In the genomic region with DNA sequence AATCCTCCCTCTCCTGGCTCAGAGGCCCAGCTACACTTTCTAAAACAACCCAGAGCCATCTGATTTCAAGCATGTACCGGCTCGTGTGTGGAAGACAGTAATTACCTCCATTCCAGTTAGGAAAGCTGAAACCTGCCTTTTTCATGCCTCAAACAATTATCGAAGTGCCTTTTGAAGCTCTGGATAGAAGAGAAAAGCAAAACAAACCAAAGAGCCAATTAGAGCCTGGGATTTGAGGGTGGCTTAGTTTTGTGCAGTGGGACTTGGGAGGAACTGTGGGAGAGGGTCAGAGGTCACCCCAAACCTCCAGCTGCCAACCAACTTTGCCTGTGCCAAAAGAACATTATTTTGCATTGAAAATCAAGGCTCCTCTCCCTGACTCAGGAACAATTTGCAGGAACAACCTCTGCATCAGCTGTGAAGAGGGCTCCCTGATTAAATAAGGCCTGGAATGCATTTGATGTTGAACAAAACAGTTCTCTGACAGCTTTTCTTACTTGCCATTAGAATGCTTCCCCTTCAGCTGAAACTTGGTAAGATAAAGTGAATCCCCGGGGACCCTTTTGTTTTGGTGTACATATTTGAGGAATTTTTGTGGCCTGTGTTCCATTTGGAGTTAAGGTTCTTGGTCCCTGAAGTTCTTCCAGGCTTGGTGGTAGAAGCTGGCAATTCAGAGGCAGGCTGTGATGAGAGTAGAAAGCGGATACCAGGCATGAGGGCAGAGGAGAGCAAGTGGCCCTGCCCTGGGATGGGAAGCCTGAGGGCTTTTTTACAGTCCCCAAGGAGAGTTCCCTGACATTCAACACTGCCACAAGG, we compare ENCODE assay signal across 9 cellular contexts.
DNase-seq lines count a peak whose midpoint lies in the region; ATAC-seq and TF ChIP-seq lines count a peak whose summit lies in the region.
"Had no signal": no experiment of that assay in that cellular context is flagged by ENCODE, and none has a peak within 500 bp of the region (broad histone marks: within the 10 kb centered on the region; RNA-seq: fewer than 3 reads in every experiment).

No MANE protein-coding gene starts in this region.

- no peak overlapping the region for H2AFZ ChIP-seq in ACC112 (ENCODE audit: low read length, unreplicated experiment)
- H2AFZ ChIP-seq in trophoblast cell (ENCODE audit: insufficient read depth, low read length, poor library complexity) = no peak overlapping the region

- peak overlapping the region; percentile 58 for H4K12ac ChIP-seq in trophoblast cell (ENCODE audit: low read depth, low read length)

- WGBS in heart left ventricle, 4 donors = 68 to 76% (median 74%) methylated on average over 5 of the region's 5 CpGs
- no CpG with 5 or more reads among the region's 5 CpGs for WGBS in trophoblast cell (ENCODE audit: extremely low coverage, insufficient coverage, insufficient read length)

- H3K36me3 ChIP-seq in ACC112 (ENCODE audit: insufficient read depth, low read length) (no peaks in the 10 kb centered on the region), SJCRH30 (no peaks in the 10 kb centered on the region), heart left ventricle (no peaks in the 10 kb centered on the region), trophoblast cell (ENCODE audit: control insufficient read depth in 1 of 2, insufficient read depth in 2 of 2, low read length in 2 of 2) (peaks cover 0 to 4% of the 10 kb centered on the region in 2 experiments)

- no peak overlapping the region for H3K4me3 ChIP-seq in ACC112 (ENCODE audit: low read depth, low read length)
- no peak overlapping the region; the same call in 1 of the 2 replicates for H3K4me3 ChIP-seq in SJCRH30
- H3K4me3 ChIP-seq in heart left ventricle = no peak overlapping the region
- H3K4me3 ChIP-seq in trophoblast cell (ENCODE audit: low read depth, low read length) = no peak overlapping the region

- H2BK120ac ChIP-seq in trophoblast cell (ENCODE audit: insufficient read depth, low read length, poor library complexity) = peak overlapping the region; percentile 72

- peak overlapping the region; percentile 63 for H4K8ac ChIP-seq in trophoblast cell (ENCODE audit: low read depth, low read length)

- H3K18ac ChIP-seq in trophoblast cell (ENCODE audit: low read length) = peak overlapping the region; percentile 23

- H3K4me1 ChIP-seq in ACC112 (ENCODE audit: control insufficient read depth, insufficient read depth, low read length, unreplicated experiment) (peaks cover 44% of the 10 kb centered on the region), SJCRH30 (peaks cover 78% of the 10 kb centered on the region), heart left ventricle (peaks cover 0 to 84% (median 52%) of the 10 kb centered on the region in 12 donors), trophoblast cell (ENCODE audit: control insufficient read depth in 1 of 2, insufficient read depth in 2 of 2, low read length in 2 of 2) (peaks cover 30 to 36% of the 10 kb centered on the region in 2 experiments)

- H3K14ac ChIP-seq in trophoblast cell (ENCODE audit: low read length) = peak overlapping the region; percentile 41

- no peak overlapping the region for H3K4me2 ChIP-seq in trophoblast cell (ENCODE audit: low read length)

- TF ChIP-seq CTCF in heart left ventricle (IDR thresholded peaks at IDR 0.05) = peak in 2 of 12 donors; percentile 13 to 20

- H3K79me2 ChIP-seq in ACC112 (ENCODE audit: control insufficient read depth, insufficient read depth, low read length, unreplicated experiment) = no peaks in the 10 kb centered on the region
- peaks cover 7% of the 10 kb centered on the region for H3K79me2 ChIP-seq in trophoblast cell (ENCODE audit: control insufficient read depth, insufficient read depth, low read length, poor library complexity)

- H3K79me1 ChIP-seq in trophoblast cell (ENCODE audit: low read length) = peaks cover 39% of the 10 kb centered on the region

- H2AK5ac ChIP-seq in trophoblast cell (ENCODE audit: low read length) = peak overlapping the region; percentile 85

- no peaks in the 10 kb centered on the region for H3K27me3 ChIP-seq in ACC112 (ENCODE audit: insufficient read depth, low read length)
- H3K27me3 ChIP-seq in SJCRH30 = no peaks in the 10 kb centered on the region
- H3K27me3 ChIP-seq in heart left ventricle = no peaks in the 10 kb centered on the region
- no peaks in the 10 kb centered on the region for H3K27me3 ChIP-seq in trophoblast cell (ENCODE audit: insufficient read depth, low read length)

- H4K91ac ChIP-seq in trophoblast cell (ENCODE audit: low read depth, low read length) = peak overlapping the region; percentile 87

- H2BK12ac ChIP-seq in trophoblast cell (ENCODE audit: low read length) = peak overlapping the region; percentile 88

- H3K23ac ChIP-seq in trophoblast cell (ENCODE audit: low read length) = no peak overlapping the region

- intact Hi-C loops in heart left ventricle (cut with DNase I) = loop anchor here in 8 of 10 donors (5.0 to 10.0 kb wide), 9 partner anchors 128 to 578 kb away; partner anchors contain the start of gene ZFP36L1 (in 4 of the 8)

- ATAC-seq in heart left ventricle = no peak
- ATAC-seq in HG02571 (IDR thresholded peaks at IDR 0.05; ENCODE audit: unreplicated experiment) = no peak

- peak overlapping the region; percentile 49 for H3K4ac ChIP-seq in trophoblast cell (ENCODE audit: low read depth, low read length)

- H3K9ac ChIP-seq in trophoblast cell (ENCODE audit: low read length) = no peak overlapping the region

- H3K9me3 ChIP-seq in SJCRH30 (replicated peaks) = no peaks in the 10 kb centered on the region
- peaks cover 0 to 4% (median 0%) of the 10 kb centered on the region in 12 donors for H3K9me3 ChIP-seq in heart left ventricle
- no peaks in the 10 kb centered on the region for H3K9me3 ChIP-seq in trophoblast cell (ENCODE audit: insufficient read depth, low read depth, low read length)

- DNase-seq in SJCRH30 (peak; percentile 79 to 91), heart left ventricle (no peak), trophoblast cell (peak in 1 of 2 donors; percentile 51), inferior parietal cortex (ENCODE audit: extremely low spot score) (no peak), DMS79 (lab: John Stamatoyannopoulos, UW) (no peak), COLO829 (ENCODE audit: low spot score) (no peak)
- DNase-seq: activated CD4-positive, alpha-beta T cell treated with anti-CD3 and anti-CD28 coated beads, Interleukin-2, amount 10 ng/mL, durations not matched to agents 24 days and 14 days had no signal

- no peak for TF ChIP-seq POLR2A in heart left ventricle (IDR thresholded peaks at IDR 0.05)

- peak overlapping the region; percentile 23 for H3K27ac ChIP-seq in ACC112 (ENCODE audit: low read depth, low read length)
- peak overlapping the region; percentile 92 for H3K27ac ChIP-seq in SJCRH30
- H3K27ac ChIP-seq in heart left ventricle = peak overlapping the region; percentile 15 to 74 (median 51)
- peak overlapping the region; percentile 83 for H3K27ac ChIP-seq in trophoblast cell (ENCODE audit: low read depth, low read length)

- peak overlapping the region; percentile 55 for H2BK5ac ChIP-seq in trophoblast cell (ENCODE audit: low read depth, low read length, poor library complexity)

Comparison
In these comparisons a context has a peak if more than half of its experiments do, and no peak if none do; other contexts are left out.
1. H3K27ac ChIP-seq: peak in every context shown above with its lines; median percentile 92 in SJCRH30; 83 in trophoblast cell; 51 in heart left ventricle; 23 in ACC112.
2. DNase-seq: peak in SJCRH30 (2 of 2); none in heart left ventricle (0 of 5), inferior parietal cortex (single experiment), DMS79 (single experiment) and COLO829 (single experiment).